Comparison of ENCODE assay signal across 8 cellular contexts in genomic region chr5:149141957-149142851, GRCh38. TPM values are rescaled to one million over a fixed set of nuclear protein-coding genes. Genes with fewer than 3 reads are reported as not detected.
DNase-seq lines count a peak whose midpoint lies in the region; ATAC-seq and TF ChIP-seq lines count a peak whose summit lies in the region.

No MANE protein-coding gene starts in this region.

- ATAC-seq in HG02852 (IDR thresholded peaks at IDR 0.05; ENCODE audit: unreplicated experiment) (no peak), HG02623 (IDR thresholded peaks at IDR 0.05; ENCODE audit: unreplicated experiment) (no peak)

- peaks cover 4% of the 10 kb centered on the region for H3K27me3 Mint-ChIP-seq in activated naive CD4-positive, alpha-beta T cell treated with anti-CD3 and anti-CD28 coated beads, Interleukin-2, amount 50 U/mL, for 24 hours
- H3K27me3 Mint-ChIP-seq in activated naive CD8-positive, alpha-beta T cell treated with anti-CD3 and anti-CD28 coated beads for 36 hours, result peaks cover 45% of the 10 kb centered on the region

- peak overlapping the region; percentile 64 for H3K4me3 ChIP-seq in retinal pigment epithelial cell (ENCODE audit: low read length)

- peak overlapping the region; percentile 68 for H3K4me3 Mint-ChIP-seq in activated naive CD4-positive, alpha-beta T cell treated with anti-CD3 and anti-CD28 coated beads, Interleukin-2, amount 50 U/mL, for 24 hours
- H3K4me3 Mint-ChIP-seq in activated naive CD8-positive, alpha-beta T cell treated with anti-CD3 and anti-CD28 coated beads for 36 hours, result peak overlapping the region; percentile 50

- no peak overlapping the region for H3K27ac Mint-ChIP-seq in activated naive CD4-positive, alpha-beta T cell treated with anti-CD3 and anti-CD28 coated beads, Interleukin-2, amount 50 U/mL, for 24 hours
- no peak overlapping the region for H3K27ac Mint-ChIP-seq in activated naive CD8-positive, alpha-beta T cell treated with anti-CD3 and anti-CD28 coated beads for 36 hours

- no peaks in the 10 kb centered on the region for H3K9me3 Mint-ChIP-seq in activated naive CD4-positive, alpha-beta T cell treated with anti-CD3 and anti-CD28 coated beads, Interleukin-2, amount 50 U/mL, for 24 hours
- no peaks in the 10 kb centered on the region for H3K9me3 Mint-ChIP-seq in activated naive CD8-positive, alpha-beta T cell treated with anti-CD3 and anti-CD28 coated beads for 36 hours

- TF ChIP-seq CTCF in retinal pigment epithelial cell (conservative IDR thresholded peaks at IDR 0.05; ENCODE audit: low read depth, low read length), result no peak

- no peak for DNase-seq in activated naive CD4-positive, alpha-beta T cell treated with Interleukin-2 at 50 U/mL for 16 hours
- DNase-seq in activated naive CD8-positive, alpha-beta T cell treated with anti-CD3 and anti-CD28 coated beads for 36 hours, result no peak
- DNase-seq in hippocampal formation (lab: John Stamatoyannopoulos, UW) (peak; percentile 19 to 24), retinal pigment epithelial cell (ENCODE audit: low read depth) (no peak)
- no peak for DNase-seq in stimulated activated CD4-positive, alpha-beta T cell treated with anti-CD3 and anti-CD28 coated beads, Interleukin-4, amount 100 ng/mL, for 1 hour

- H3K36me3 Mint-ChIP-seq in activated naive CD4-positive, alpha-beta T cell treated with anti-CD3 and anti-CD28 coated beads, Interleukin-2, amount 50 U/mL, for 24 hours, result no peaks in the 10 kb centered on the region
- no peaks in the 10 kb centered on the region for H3K36me3 Mint-ChIP-seq in activated naive CD8-positive, alpha-beta T cell treated with anti-CD3 and anti-CD28 coated beads for 36 hours

- peaks cover 3% of the 10 kb centered on the region for H3K4me1 Mint-ChIP-seq in activated naive CD4-positive, alpha-beta T cell treated with anti-CD3 and anti-CD28 coated beads, Interleukin-2, amount 50 U/mL, for 24 hours
- peaks cover 6% of the 10 kb centered on the region for H3K4me1 Mint-ChIP-seq in activated naive CD8-positive, alpha-beta T cell treated with anti-CD3 and anti-CD28 coated beads for 36 hours

RNA-seq across cellular contexts. Expression of gene ABLIM3, which starts 0.9 kb away (rescaled TPM):
- not detected for total RNA-seq in activated naive CD8-positive, alpha-beta T cell treated with anti-CD3 and anti-CD28 coated beads for 36 hours

Comparison
In these comparisons a context has a peak if more than half of its experiments do, and no peak if none do; other contexts are left out.
1. DNase-seq: peak in hippocampal formation (2 of 2); none in activated naive CD4-positive, alpha-beta T cell treated with Interleukin-2 at 50 U/mL for 16 hours (single experiment), activated naive CD8-positive, alpha-beta T cell treated with anti-CD3 and anti-CD28 coated beads for 36 hours (single experiment), retinal pigment epithelial cell (single experiment) and stimulated activated CD4-positive, alpha-beta T cell treated with anti-CD3 and anti-CD28 coated beads, Interleukin-4, amount 100 ng/mL, for 1 hour (single experiment).